In genomic region chr2:222942977-222943376, GRCh38 we compare ENCODE assay signal across 17 cellular contexts.
"Had no signal": no experiment of that assay in that cellular context is flagged by ENCODE, and none has a peak within 500 bp of the region (broad histone marks: within the 10 kb centered on the region; RNA-seq: fewer than 3 reads in every experiment).

No MANE protein-coding gene starts in this region.

- ATAC-seq: left lung, pancreas had no signal

- H3K27me3 Mint-ChIP-seq: activated naive CD8-positive, alpha-beta T cell; memory B cell had no signal

- H3K36me3 ChIP-seq: colonic mucosa, pancreas had no signal

- H3K4me1 ChIP-seq: colonic mucosa, pancreas had no signal

- H3K27ac ChIP-seq: ascending aorta, cardiac muscle cell, colonic mucosa, pancreas, tibial artery, vagina had no signal

- H3K4me3 ChIP-seq: ascending aorta, cardiac muscle cell, colonic mucosa, left lung, pancreas, tibial artery, vagina had no signal

- H3K4me3 Mint-ChIP-seq: activated naive CD8-positive, alpha-beta T cell; memory B cell; nephron had no signal

- H3K4me1 Mint-ChIP-seq: memory B cell had no signal

- H3K27ac Mint-ChIP-seq: memory B cell, nephron had no signal

- H3K9me3 ChIP-seq: colonic mucosa, pancreas, vagina had no signal

- DNase-seq: activated CD4-positive, alpha-beta T cell treated with anti-CD3 and anti-CD28 coated beads, Interleukin-2, amount 50 U/mL, for 4 hours; activated CD4-positive, CD25-positive, alpha-beta regulatory T cell treated with anti-CD3 and anti-CD28 coated beads, Interleukin-2, amount 50 U/mL, for 72 hours; activated gamma-delta T cell; activated T-cell treated with anti-CD3 and anti-CD28 coated beads, Interleukin-2, amount 50 U/mL, for 48 hours; colonic mucosa; foreskin melanocyte; head of caudate nucleus; left lung; pancreas; tibial artery had no signal

- FAIRE-seq: endothelial cell of umbilical vein, pancreas had no signal

- H3K27me3 ChIP-seq: ascending aorta, cardiac muscle cell, colonic mucosa, left lung, pancreas, tibial artery, vagina had no signal
